23 cellular contexts compared by ENCODE assay signal in the genomic region with DNA sequence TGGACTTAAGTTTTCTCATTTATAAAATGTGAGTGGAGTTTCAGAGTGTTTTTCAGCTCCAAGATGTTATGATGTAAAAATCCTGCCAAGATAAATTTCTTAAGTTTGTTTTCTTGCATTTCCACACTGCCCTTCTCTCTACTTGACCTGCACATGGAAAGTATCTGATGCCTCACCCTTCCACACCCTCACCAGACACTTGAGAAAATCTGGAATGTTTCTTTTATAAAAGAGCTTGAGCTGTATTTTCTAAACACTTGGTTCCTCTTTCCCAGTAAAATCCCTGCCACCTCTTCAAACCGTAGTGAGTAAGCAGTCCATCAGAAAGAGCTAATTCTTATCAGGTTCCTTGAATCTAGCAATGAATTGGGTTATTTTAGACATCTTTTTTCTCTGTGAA. TPM values are rescaled to one million over a fixed set of nuclear protein-coding genes. Genes with fewer than 3 reads are reported as not detected.
"Had no signal": no experiment of that assay in that cellular context is flagged by ENCODE, and none has a peak within 500 bp of the region (broad histone marks: within the 10 kb centered on the region; RNA-seq: fewer than 3 reads in every experiment).

No MANE protein-coding gene starts in this region.

- ATAC-seq: activated T-cell treated with anti-CD3 and anti-CD28 coated beads, Interleukin-2, amount 50 U/mL, for 72 hours; gastroesophageal sphincter; left ventricle myocardium superior; natural killer cell treated with Interleukin-12 subunit alpha and Interleukin-12 subunit beta and Interleukin-15 and Interleukin-18, amount 100 ng/mL, for 72 hours; right cardiac atrium; stimulated activated naive B cell treated with anti-CD40 and anti-IgM and Interleukin-4, amounts not matched to agents 10 μg/mL and 1 μg/mL and 100 μg/mL, for 72 hours had no signal

- H3K27ac Mint-ChIP-seq: activated CD4-positive, alpha-beta memory T cell treated with anti-CD3 and anti-CD28 coated beads for 36 hours; activated naive CD4-positive, alpha-beta T cell treated with anti-CD3 and anti-CD28 coated beads for 36 hours; activated T-cell treated with anti-CD3 and anti-CD28 coated beads, Interleukin-2, amount 50 U/mL, for 72 hours; brain; natural killer cell treated with Interleukin-12 subunit alpha and Interleukin-12 subunit beta and Interleukin-15 and Interleukin-18, amount 100 ng/mL, for 72 hours; stimulated activated naive B cell treated with anti-CD40 and anti-IgM and Interleukin-4, amounts not matched to agents 10 μg/mL and 1 μg/mL and 100 μg/mL, for 72 hours; type B pancreatic cell had no signal

- H3K4me1 Mint-ChIP-seq: brain; stimulated activated naive B cell treated with anti-CD40 and anti-IgM and Interleukin-4, amounts not matched to agents 10 μg/mL and 1 μg/mL and 100 μg/mL, for 72 hours had no signal

- DNase-seq: activated CD4-positive, alpha-beta memory T cell treated with anti-CD3 and anti-CD28 coated beads for 36 hours; activated CD4-positive, alpha-beta T cell treated with anti-CD3 and anti-CD28 coated beads for 48 hours; activated CD4-positive, CD25-positive, alpha-beta regulatory T cell; activated effector memory CD4-positive, alpha-beta T cell treated with Interleukin-2 at 50 U/mL for 16 hours; activated naive CD4-positive, alpha-beta T cell treated with anti-CD3 and anti-CD28 coated beads for 36 hours; activated T-cell treated with anti-CD3 and anti-CD28 coated beads, Interleukin-2, amount 50 U/mL, for 72 hours; caudate nucleus; dermis blood vessel endothelial cell; effector memory CD4-positive, alpha-beta T cell; head of caudate nucleus; hypothalamus; left ventricle myocardium superior; right cardiac atrium; small intestine; stimulated activated CD4-positive, alpha-beta T cell treated with anti-CD3 and anti-CD28 coated beads, Interleukin-15, amount 100 ng/mL, for 24 hours; stimulated activated naive B cell treated with anti-CD40 and anti-IgM and Interleukin-4, amounts not matched to agents 10 μg/mL and 1 μg/mL and 100 μg/mL, for 72 hours; T1000; testis had no signal

- H3K4me3 Mint-ChIP-seq: activated CD4-positive, alpha-beta memory T cell treated with anti-CD3 and anti-CD28 coated beads for 36 hours; activated naive CD4-positive, alpha-beta T cell treated with anti-CD3 and anti-CD28 coated beads for 36 hours; activated T-cell treated with anti-CD3 and anti-CD28 coated beads, Interleukin-2, amount 50 U/mL, for 72 hours; brain; natural killer cell treated with Interleukin-12 subunit alpha and Interleukin-12 subunit beta and Interleukin-15 and Interleukin-18, amount 100 ng/mL, for 72 hours; stimulated activated naive B cell treated with anti-CD40 and anti-IgM and Interleukin-4, amounts not matched to agents 10 μg/mL and 1 μg/mL and 100 μg/mL, for 72 hours; type B pancreatic cell had no signal

- H3K9me3 Mint-ChIP-seq: activated CD4-positive, alpha-beta memory T cell treated with anti-CD3 and anti-CD28 coated beads for 36 hours; activated naive CD4-positive, alpha-beta T cell treated with anti-CD3 and anti-CD28 coated beads for 36 hours; activated T-cell treated with anti-CD3 and anti-CD28 coated beads, Interleukin-2, amount 50 U/mL, for 72 hours; natural killer cell treated with Interleukin-12 subunit alpha and Interleukin-12 subunit beta and Interleukin-15 and Interleukin-18, amount 100 ng/mL, for 72 hours; stimulated activated naive B cell treated with anti-CD40 and anti-IgM and Interleukin-4, amounts not matched to agents 10 μg/mL and 1 μg/mL and 100 μg/mL, for 72 hours; type B pancreatic cell had no signal

- H3K9me3 ChIP-seq: gastroesophageal sphincter, testis, vagina had no signal

- H3K36me3 Mint-ChIP-seq: activated CD4-positive, alpha-beta memory T cell treated with anti-CD3 and anti-CD28 coated beads for 36 hours; brain; natural killer cell treated with Interleukin-12 subunit alpha and Interleukin-12 subunit beta and Interleukin-15 and Interleukin-18, amount 100 ng/mL, for 72 hours; stimulated activated naive B cell treated with anti-CD40 and anti-IgM and Interleukin-4, amounts not matched to agents 10 μg/mL and 1 μg/mL and 100 μg/mL, for 72 hours; type B pancreatic cell had no signal

RNA-seq across cellular contexts. Expression of gene FOXD1, which starts 42.9 kb away (rescaled TPM):
- total RNA-seq: left ventricle myocardium superior, right cardiac atrium, vagina had no signal
